In the genomic region with DNA sequence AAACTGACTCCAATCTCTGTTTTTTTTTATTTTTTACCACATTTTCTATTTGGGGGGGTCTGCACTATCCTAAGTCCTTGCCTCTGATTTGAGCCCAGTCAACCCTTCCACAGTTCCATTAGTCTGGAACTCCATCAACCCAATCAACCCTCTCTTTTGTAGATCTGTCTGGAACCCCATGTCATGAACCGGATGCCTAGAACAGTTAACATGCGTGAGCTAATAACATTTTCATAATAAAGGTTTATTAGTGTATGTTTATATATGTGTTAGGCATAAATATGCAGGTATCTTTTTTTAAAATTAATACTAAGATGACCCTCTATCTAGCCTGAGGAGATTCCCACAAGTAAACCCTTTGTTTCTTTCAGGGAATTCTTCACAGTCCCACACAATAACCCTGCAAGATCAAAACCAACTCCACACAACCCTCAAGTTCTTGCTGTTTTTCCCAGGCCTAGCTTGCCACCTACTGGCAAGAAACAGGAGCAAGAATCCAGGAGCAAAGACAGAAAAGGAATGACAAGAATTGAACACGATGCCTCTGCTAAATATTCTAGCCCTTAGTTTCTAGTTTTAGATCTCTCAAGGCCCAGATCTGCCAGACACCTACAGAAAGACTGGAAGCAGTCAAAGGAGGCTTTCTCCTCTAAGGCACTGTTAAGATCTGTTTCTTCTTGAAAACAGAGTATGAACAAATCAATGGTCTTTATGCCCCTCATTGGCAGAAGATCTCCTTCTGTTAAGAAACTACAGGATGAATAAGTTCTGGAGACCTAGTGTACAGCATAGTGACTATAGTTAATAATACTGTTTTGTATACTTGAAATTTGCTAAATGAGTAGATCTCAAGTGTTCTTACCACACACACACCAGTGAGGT, we compare ENCODE assay signal across 10 cellular contexts.
A peak's percentile ranks its signal among the peaks of the same experiment; 100 is the strongest.
DNase-seq lines count a peak whose midpoint lies in the region; ATAC-seq and TF ChIP-seq lines count a peak whose summit lies in the region.
"Had no signal": no experiment of that assay in that cellular context is flagged by ENCODE, and none has a peak within 500 bp of the region (broad histone marks: within the 10 kb centered on the region; RNA-seq: fewer than 3 reads in every experiment).

No MANE protein-coding gene starts in this region.

- no peaks in the 10 kb centered on the region for H3K79me1 ChIP-seq in trophoblast cell (ENCODE audit: low read length)

- no peak overlapping the region for H2BK5ac ChIP-seq in trophoblast cell (ENCODE audit: low read depth, low read length, poor library complexity)

- H3K9me3 ChIP-seq in trophoblast cell (ENCODE audit: insufficient read depth, low read depth, low read length) = no peaks in the 10 kb centered on the region

- H3K23ac ChIP-seq in trophoblast cell (ENCODE audit: low read length) = no peak overlapping the region

- H3K36me3 Mint-ChIP-seq in activated naive CD4-positive, alpha-beta T cell treated with anti-CD3 and anti-CD28 coated beads for 36 hours (ENCODE audit: low read depth) = no peaks in the 10 kb centered on the region

- no peak overlapping the region for H2BK120ac ChIP-seq in trophoblast cell (ENCODE audit: insufficient read depth, low read length, poor library complexity)

- H3K27me3 ChIP-seq in trophoblast cell (ENCODE audit: insufficient read depth, low read length) = no peaks in the 10 kb centered on the region

- TF ChIP-seq CTCF in fibroblast of the aortic adventitia (IDR thresholded peaks at IDR 0.05; ENCODE audit: insufficient read depth, low read length) = peak; percentile 73

- no peak overlapping the region for H2BK12ac ChIP-seq in trophoblast cell (ENCODE audit: low read length)

- H3K14ac ChIP-seq in trophoblast cell (ENCODE audit: low read length) = no peak overlapping the region

- H4K8ac ChIP-seq in trophoblast cell (ENCODE audit: low read depth, low read length) = no peak overlapping the region

- peaks cover 14% of the 10 kb centered on the region for H3K27me3 Mint-ChIP-seq in activated naive CD4-positive, alpha-beta T cell treated with anti-CD3 and anti-CD28 coated beads for 36 hours (ENCODE audit: low read depth)

- H3K27ac Mint-ChIP-seq in activated naive CD4-positive, alpha-beta T cell treated with anti-CD3 and anti-CD28 coated beads for 36 hours = peak overlapping the region; percentile 33

- H3K4me3 Mint-ChIP-seq in activated naive CD4-positive, alpha-beta T cell treated with anti-CD3 and anti-CD28 coated beads for 36 hours = no peak overlapping the region

- no peak overlapping the region for H3K4ac ChIP-seq in trophoblast cell (ENCODE audit: low read depth, low read length)

- H4K12ac ChIP-seq in trophoblast cell (ENCODE audit: low read depth, low read length) = no peak overlapping the region

- no peak overlapping the region for H3K27ac ChIP-seq in trophoblast cell (ENCODE audit: low read depth, low read length)
- H3K27ac ChIP-seq: HL-60 had no signal

- DNase-seq in activated naive CD4-positive, alpha-beta T cell treated with anti-CD3 and anti-CD28 coated beads for 36 hours = peak; percentile 49
- DNase-seq in activated naive CD4-positive, alpha-beta T cell (lab: John Stamatoyannopoulos, UW) = no peak
- DNase-seq in Jurkat, Clone E6-1 (ENCODE audit: low read depth, low spot score) = peak; percentile 48
- DNase-seq in SKM-1 treated with dmso at 0.1 percent for 144 hours (lab: John Stamatoyannopoulos, UW; ENCODE audit: unreplicated experiment) = peak; percentile 38
- DNase-seq in fibroblast of the aortic adventitia (ENCODE audit: low read depth) = peak; percentile 57
- DNase-seq in trophoblast cell = peak; percentile 34 to 81
- DNase-seq: left cardiac atrium had no signal

- ATAC-seq in GM21529 (IDR thresholded peaks at IDR 0.05; ENCODE audit: unreplicated experiment) = peak; percentile 37
- no peak for ATAC-seq in HG03108 (IDR thresholded peaks at IDR 0.05; ENCODE audit: unreplicated experiment)

- no peak overlapping the region for H4K91ac ChIP-seq in trophoblast cell (ENCODE audit: low read depth, low read length)

- H3K9me3 Mint-ChIP-seq in activated naive CD4-positive, alpha-beta T cell treated with anti-CD3 and anti-CD28 coated beads for 36 hours = peaks cover 2% of the 10 kb centered on the region

- H2AK5ac ChIP-seq in trophoblast cell (ENCODE audit: low read length) = no peak overlapping the region

- no peaks in the 10 kb centered on the region for H3K79me2 ChIP-seq in trophoblast cell (ENCODE audit: control insufficient read depth, insufficient read depth, low read length, poor library complexity)

- no peak overlapping the region for H3K4me3 ChIP-seq in Jurkat, Clone E6-1 (ENCODE audit: low read length)
- H3K4me3 ChIP-seq in fibroblast of the aortic adventitia (ENCODE audit: low read depth, low read length) (no peak overlapping the region), trophoblast cell (ENCODE audit: low read depth, low read length) (no peak overlapping the region)

- H3K4me2 ChIP-seq in trophoblast cell (ENCODE audit: low read length) = no peak overlapping the region

- WGBS in trophoblast cell (ENCODE audit: extremely low coverage, insufficient coverage, insufficient read length) = no CpG with 5 or more reads among the region's 3 CpGs

- CTCF ChIA-PET in activated naive CD4-positive, alpha-beta T cell treated with anti-CD3 and anti-CD28 coated beads for 36 hours (lab: Charles Lee) = interaction anchor here (0.7 to 1.2 kb wide), 8 partner anchors 13 to 1457 kb away, joined by 3 to 9 read pairs (median 3); no protein-coding TSS in a partner anchor

- H3K4me1 ChIP-seq in trophoblast cell (ENCODE audit: control insufficient read depth in 1 of 2, insufficient read depth in 2 of 2, low read length in 2 of 2) = peaks cover 2% of the 10 kb centered on the region in 2 experiments

- H2AFZ ChIP-seq in trophoblast cell (ENCODE audit: insufficient read depth, low read length, poor library complexity) = no peak overlapping the region

- H3K4me1 Mint-ChIP-seq in activated naive CD4-positive, alpha-beta T cell treated with anti-CD3 and anti-CD28 coated beads for 36 hours (ENCODE audit: low read depth) = peaks cover 10% of the 10 kb centered on the region

- no peaks in the 10 kb centered on the region for H3K36me3 ChIP-seq in trophoblast cell (ENCODE audit: control insufficient read depth in 1 of 2, insufficient read depth in 2 of 2, low read length in 2 of 2)

- no peak overlapping the region for H3K18ac ChIP-seq in trophoblast cell (ENCODE audit: low read length)

- H3K9ac ChIP-seq in trophoblast cell (ENCODE audit: low read length) = no peak overlapping the region

- intact Hi-C loops in activated naive CD4-positive, alpha-beta T cell treated with anti-CD3 and anti-CD28 coated beads for 36 hours (cut with micrococcal nuclease) = loop anchor here (1.0 to 5.0 kb wide), 3 partner anchors 619 to 1457 kb away; no protein-coding TSS in a partner anchor

Comparison
In these comparisons a context has a peak if more than half of its experiments do, and no peak if none do; other contexts are left out.
1. DNase-seq: peak in activated naive CD4-positive, alpha-beta T cell treated with anti-CD3 and anti-CD28 coated beads for 36 hours (single experiment), Jurkat, Clone E6-1 (single experiment), SKM-1 treated with dmso at 0.1 percent for 144 hours (single experiment), fibroblast of the aortic adventitia (single experiment) and trophoblast cell (2 of 2); none in activated naive CD4-positive, alpha-beta T cell (0 of 4).